ENCODE assay signal across 1 cellular context in genomic region chr20:1823421-1823892, GRCh38.
TF ChIP-seq lines count a peak whose summit lies in the region.

No MANE protein-coding gene starts in this region.

TF ChIP-seq in IMR-90, 13 proteins besides CTCF, POLR2A, EP300 and RAD21:
- TF ChIP-seq NFE2L2 (IDR thresholded peaks at IDR 0.05; ENCODE audit: low read depth, low read length) (no peak), FOS (IDR thresholded peaks at IDR 0.05; ENCODE audit: low read depth, low read length) (no peak), MXI1 (IDR thresholded peaks at IDR 0.05; ENCODE audit: borderline replicate concordance, low read depth, low read length) (no peak), CEBPB (IDR thresholded peaks at IDR 0.05; ENCODE audit: low read depth, low read length) (no peak), CHD1 (IDR thresholded peaks at IDR 0.05; ENCODE audit: low read depth, low read length) (no peak), RCOR1 (IDR thresholded peaks at IDR 0.05; ENCODE audit: insufficient replicate concordance, low read length) (no peak), MAFK (IDR thresholded peaks at IDR 0.05; ENCODE audit: low read depth, low read length) (no peak), RFX5 (IDR thresholded peaks at IDR 0.05; ENCODE audit: low read depth, low read length) (no peak)
